In the genomic region with DNA sequence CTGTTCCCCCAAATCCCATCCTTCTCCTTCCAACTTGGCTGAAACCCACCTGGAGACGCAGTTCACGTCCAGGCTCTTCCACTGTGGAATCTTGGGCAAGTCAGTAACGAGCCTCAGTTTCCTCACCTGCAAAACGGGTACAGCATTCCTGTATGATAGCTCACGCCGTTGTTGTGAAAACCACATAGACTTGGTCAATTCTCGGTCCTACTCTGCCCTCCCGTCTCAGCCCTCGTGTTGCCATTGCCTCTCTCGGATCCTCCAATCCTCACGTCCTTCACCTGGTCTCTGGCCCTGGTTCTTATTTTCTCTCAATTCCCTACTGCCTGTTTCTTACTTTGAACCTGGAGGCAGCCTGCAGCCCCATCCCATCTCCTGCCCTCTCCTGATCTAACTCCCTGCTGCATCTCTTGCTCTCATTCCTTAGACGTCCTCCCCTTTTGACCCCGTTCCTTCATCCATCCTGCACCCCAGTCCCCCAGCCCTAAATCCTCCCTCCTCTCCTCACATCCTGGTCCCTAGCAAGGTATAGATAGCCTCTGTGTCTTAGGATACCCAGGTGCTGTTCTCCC, we compare ENCODE assay signal across 16 cellular contexts. TPM values are rescaled to one million over a fixed set of nuclear protein-coding genes. Genes with fewer than 3 reads are reported as not detected.
DNase-seq lines count a peak whose midpoint lies in the region; ATAC-seq and TF ChIP-seq lines count a peak whose summit lies in the region.
"Had no signal": no experiment of that assay in that cellular context is flagged by ENCODE, and none has a peak within 500 bp of the region (broad histone marks: within the 10 kb centered on the region; RNA-seq: fewer than 3 reads in every experiment).

No MANE protein-coding gene starts in this region.

- H3K79me2 ChIP-seq in PC-3 (ENCODE audit: low read length), result no peaks in the 10 kb centered on the region

- H3K9me3 Mint-ChIP-seq in activated CD4-positive, alpha-beta T cell treated with anti-CD3 and anti-CD28 coated beads, Interleukin-2, amount 10 ng/mL, durations not matched to agents 24 days and 14 days, result no peaks in the 10 kb centered on the region
- H3K9me3 Mint-ChIP-seq in activated CD4-positive, alpha-beta T cell treated with anti-CD3 and anti-CD28 coated beads, Interleukin-2, amount 10 ng/mL, durations not matched to agents 7 days and 5 days, result no peaks in the 10 kb centered on the region
- H3K9me3 Mint-ChIP-seq in endodermal cell, result no peaks in the 10 kb centered on the region

- 65 to 73% methylated on average over 13 of the region's 13 CpGs for WGBS in endodermal cell (ENCODE audit: insufficient coverage in 1 of 2, insufficient read length in 1 of 2), 2 experiments
- 26 to 36% (median 31%) methylated on average over 13 of the region's 13 CpGs for WGBS in ovary, 3 donors

- H4K20me1 ChIP-seq in PC-3 (ENCODE audit: low read length), result no peaks in the 10 kb centered on the region

- H3K9me3 ChIP-seq in PC-3 (ENCODE audit: low read length) (no peaks in the 10 kb centered on the region), endodermal cell (ENCODE audit: control insufficient read depth, low read length) (no peaks in the 10 kb centered on the region), ovary (no peaks in the 10 kb centered on the region)
- H3K9me3 ChIP-seq: upper lobe of right lung had no signal

- intact Hi-C loops in activated CD4-positive, alpha-beta T cell treated with anti-CD3 and anti-CD28 coated beads, Interleukin-2, amount 10 ng/mL, durations not matched to agents 24 days and 14 days (cut with micrococcal nuclease), result loop anchor here (2.0 to 5.0 kb wide), 3 partner anchors 49 to 110 kb away; partner anchors contain the start of gene ACHE
- intact Hi-C loops in PC-3 (cut with micrococcal nuclease) (loop anchor here (5.0 kb wide), 1 partner anchor 70 kb away; the partner anchor contains the start of gene ACHE), ovary (cut with DNase I) (loop anchor here in 2 of 4 donors (2.0 to 5.0 kb wide), 2 partner anchors 90 to 91 kb away; no protein-coding TSS in a partner anchor)

- no peak overlapping the region for H3K27ac ChIP-seq in PC-3 (ENCODE audit: low read length)
- no peak overlapping the region for H3K27ac ChIP-seq in endodermal cell (ENCODE audit: low read depth, low read length)
- H3K27ac ChIP-seq in ovary, result no peak overlapping the region
- H3K27ac ChIP-seq: upper lobe of right lung had no signal

- TF ChIP-seq CTCF in PC-3 (conservative IDR thresholded peaks at IDR 0.05; ENCODE audit: low read depth, low read length), result no peak
- no peak for TF ChIP-seq CTCF in endodermal cell (conservative IDR thresholded peaks at IDR 0.05)
- TF ChIP-seq CTCF in ovary (IDR thresholded peaks at IDR 0.05), result no peak

- H3K4me3 ChIP-seq in PC-3 (ENCODE audit: low read length) (no peak overlapping the region), endodermal cell (ENCODE audit: low read length) (no peak overlapping the region), ovary (peak overlapping the region; percentile 7)

- TF ChIP-seq EP300 in ovary (IDR thresholded peaks at IDR 0.05), result no peak

- no peak for DNase-seq in activated CD4-positive, alpha-beta T cell treated with anti-CD3 and anti-CD28 coated beads, Interleukin-2, amount 10 ng/mL, durations not matched to agents 24 days and 14 days
- no peak for DNase-seq in activated CD4-positive, alpha-beta T cell treated with anti-CD3 and anti-CD28 coated beads, Interleukin-2, amount 10 ng/mL, durations not matched to agents 7 days and 5 days
- DNase-seq in PC-3 (no peak), endodermal cell (peak; percentile 77), ovary (no peak), HuH-7 (ENCODE audit: low spot score) (no peak), NCI-H1417 treated with DMSO at 0.1 percent for 48 hours (lab: John Stamatoyannopoulos, UW) (no peak), hepatic stellate cell (ENCODE audit: low spot score) (no peak)
- DNase-seq: NCI-H1417; NCI-H510A treated with DMSO at 0.1 percent for 48 hours; stimulated activated CD4-positive, alpha-beta T cell treated with anti-CD3 and anti-CD28 coated beads, Interleukin-12 subunit alpha, Interleukin-12 subunit beta, amount 100 ng/mL, for 4 hours had no signal

- no peak overlapping the region for H2AFZ ChIP-seq in PC-3 (ENCODE audit: low read length)

- POLR2A ChIA-PET in activated CD4-positive, alpha-beta T cell treated with anti-CD3 and anti-CD28 coated beads, Interleukin-2, amount 10 ng/mL, durations not matched to agents 7 days and 5 days (lab: Charles Lee), result no interaction called here
- POLR2A ChIA-PET in PC-3 (lab: Charles Lee; ENCODE audit: unreplicated experiment), result no interaction called here

- no TSS peak for BruUV-seq in PC-3 (replicated peaks; lab: Mats Ljungman, UMichigan)

- no peak overlapping the region for H3K27ac Mint-ChIP-seq in activated CD4-positive, alpha-beta T cell treated with anti-CD3 and anti-CD28 coated beads, Interleukin-2, amount 10 ng/mL, durations not matched to agents 24 days and 14 days
- no peak overlapping the region for H3K27ac Mint-ChIP-seq in activated CD4-positive, alpha-beta T cell treated with anti-CD3 and anti-CD28 coated beads, Interleukin-2, amount 10 ng/mL, durations not matched to agents 7 days and 5 days
- no peak overlapping the region for H3K27ac Mint-ChIP-seq in endodermal cell

- H3K9me2 ChIP-seq in PC-3 (replicated peaks; ENCODE audit: low read length), result no peaks in the 10 kb centered on the region

- H3K9ac ChIP-seq in PC-3 (ENCODE audit: low read length) (no peak overlapping the region), endodermal cell (ENCODE audit: extremely low read depth, low read length, poor library complexity, severe bottlenecking) (no peak overlapping the region)

- no peaks in the 10 kb centered on the region for H3K36me3 Mint-ChIP-seq in activated CD4-positive, alpha-beta T cell treated with anti-CD3 and anti-CD28 coated beads, Interleukin-2, amount 10 ng/mL, durations not matched to agents 24 days and 14 days (ENCODE audit: low read depth)
- no peaks in the 10 kb centered on the region for H3K36me3 Mint-ChIP-seq in activated CD4-positive, alpha-beta T cell treated with anti-CD3 and anti-CD28 coated beads, Interleukin-2, amount 10 ng/mL, durations not matched to agents 7 days and 5 days (ENCODE audit: low read depth)
- no peaks in the 10 kb centered on the region for H3K36me3 Mint-ChIP-seq in endodermal cell (ENCODE audit: low read depth)

- H3K4me1 ChIP-seq in PC-3 (ENCODE audit: insufficient read depth, low read length), result no peaks in the 10 kb centered on the region
- H3K4me1 ChIP-seq in endodermal cell (ENCODE audit: control insufficient read depth, insufficient read depth, low read length), result peaks cover 9% of the 10 kb centered on the region
- H3K4me1 ChIP-seq in ovary (ENCODE audit: insufficient read depth), result peaks cover 8% of the 10 kb centered on the region

- peak overlapping the region; percentile 4 for H3K4me3 Mint-ChIP-seq in activated CD4-positive, alpha-beta T cell treated with anti-CD3 and anti-CD28 coated beads, Interleukin-2, amount 10 ng/mL, durations not matched to agents 24 days and 14 days
- no peak overlapping the region for H3K4me3 Mint-ChIP-seq in activated CD4-positive, alpha-beta T cell treated with anti-CD3 and anti-CD28 coated beads, Interleukin-2, amount 10 ng/mL, durations not matched to agents 7 days and 5 days
- peak overlapping the region; percentile 69 for H3K4me3 Mint-ChIP-seq in endodermal cell

- H3K4me2 ChIP-seq in PC-3 (ENCODE audit: low read length), result no peak overlapping the region

- H3K27me3 ChIP-seq in PC-3 (ENCODE audit: low read length), result peaks cover 23% of the 10 kb centered on the region
- peaks cover 43% of the 10 kb centered on the region for H3K27me3 ChIP-seq in endodermal cell (ENCODE audit: control insufficient read depth, insufficient read depth, low read length, poor library complexity, severe bottlenecking)
- peaks cover 3% of the 10 kb centered on the region for H3K27me3 ChIP-seq in ovary

- peaks cover 8% of the 10 kb centered on the region for H3K4me1 Mint-ChIP-seq in activated CD4-positive, alpha-beta T cell treated with anti-CD3 and anti-CD28 coated beads, Interleukin-2, amount 10 ng/mL, durations not matched to agents 24 days and 14 days
- H3K4me1 Mint-ChIP-seq in activated CD4-positive, alpha-beta T cell treated with anti-CD3 and anti-CD28 coated beads, Interleukin-2, amount 10 ng/mL, durations not matched to agents 7 days and 5 days, result peaks cover 15% of the 10 kb centered on the region
- peaks cover 24% of the 10 kb centered on the region for H3K4me1 Mint-ChIP-seq in endodermal cell

- peak; percentile 5 for ATAC-seq in PC-3

- CTCF ChIA-PET in activated CD4-positive, alpha-beta T cell treated with anti-CD3 and anti-CD28 coated beads, Interleukin-2, amount 10 ng/mL, durations not matched to agents 7 days and 5 days (lab: Charles Lee), result interaction anchor here (0.6 to 1.5 kb wide), 2 partner anchors 9 to 116 kb away, joined by 3 to 4 read pairs; no protein-coding TSS in a partner anchor
- CTCF ChIA-PET in PC-3 (lab: Charles Lee), result no interaction called here

- no peaks in the 10 kb centered on the region for H3F3A ChIP-seq in PC-3 (ENCODE audit: low read length, unreplicated experiment)

- TF ChIP-seq POLR2A in ovary (IDR thresholded peaks at IDR 0.05), result no peak

- H3K36me3 ChIP-seq in PC-3 (ENCODE audit: low read depth, low read length), result no peaks in the 10 kb centered on the region
- no peaks in the 10 kb centered on the region for H3K36me3 ChIP-seq in endodermal cell (ENCODE audit: control insufficient read depth, insufficient read depth, low read length)
- H3K36me3 ChIP-seq in ovary, result no peaks in the 10 kb centered on the region
- H3K36me3 ChIP-seq: upper lobe of right lung had no signal

- peaks cover 38% of the 10 kb centered on the region for H3K27me3 Mint-ChIP-seq in activated CD4-positive, alpha-beta T cell treated with anti-CD3 and anti-CD28 coated beads, Interleukin-2, amount 10 ng/mL, durations not matched to agents 24 days and 14 days
- H3K27me3 Mint-ChIP-seq in activated CD4-positive, alpha-beta T cell treated with anti-CD3 and anti-CD28 coated beads, Interleukin-2, amount 10 ng/mL, durations not matched to agents 7 days and 5 days, result peaks cover 34% of the 10 kb centered on the region
- H3K27me3 Mint-ChIP-seq in endodermal cell (ENCODE audit: insufficient read depth), result peaks cover 35% of the 10 kb centered on the region

RNA-seq across cellular contexts. Expression of gene MUC12, which starts 2.0 kb away (rescaled TPM):
- 0.76 and 1.5 TPM in 2 replicates for total RNA-seq in activated CD4-positive, alpha-beta T cell treated with anti-CD3 and anti-CD28 coated beads, Interleukin-2, amount 10 ng/mL, durations not matched to agents 24 days and 14 days
- total RNA-seq in activated CD4-positive, alpha-beta T cell treated with anti-CD3 and anti-CD28 coated beads, Interleukin-2, amount 10 ng/mL, durations not matched to agents 7 days and 5 days, result not detected
- total RNA-seq in PC-3 (2014; rRNA removed) (0.18 and 0.69 TPM in 2 replicates), endodermal cell (1 to 10 TPM; 2.9 to 3.3 TPM), ovary (1 to 10 TPM in 1 of 7 donors, under 1 TPM in 4, not detected in 2; 0.24 to 2.2 (median 0.62) TPM)
- polyA plus RNA-seq in endodermal cell (2013, experiment 1 of 2), result 7.9 TPM
- 3.6 TPM for polyA plus RNA-seq in endodermal cell (2013, experiment 2 of 2)
- polyA plus RNA-seq in ovary, result 1 to 10 TPM in 1 of 2 donors, under 1 TPM in 1; 0.22 to 1.9 TPM
- total RNA-seq: HT1080, upper lobe of right lung had no signal

RNA-seq across cellular contexts. Expression of gene MUC3A, which starts 18.0 kb away (rescaled TPM):
- total RNA-seq in activated CD4-positive, alpha-beta T cell treated with anti-CD3 and anti-CD28 coated beads, Interleukin-2, amount 10 ng/mL, durations not matched to agents 24 days and 14 days, result not detected in 2 replicates
- not detected for total RNA-seq in activated CD4-positive, alpha-beta T cell treated with anti-CD3 and anti-CD28 coated beads, Interleukin-2, amount 10 ng/mL, durations not matched to agents 7 days and 5 days
- 0.11 and 0.46 TPM in 2 replicates for total RNA-seq in PC-3 (2014; rRNA removed)
- 10 to 100 TPM in 1 of 2 donors, 1 to 10 TPM in 1; 7.7 to 24.1 TPM for total RNA-seq in endodermal cell
- polyA plus RNA-seq in endodermal cell (2013, experiment 1 of 2), result 5.8 TPM
- polyA plus RNA-seq in endodermal cell (2013, experiment 2 of 2), result 3.8 TPM
- total RNA-seq in ovary, result under 1 TPM in 2 of 7 donors, not detected in 5; 0.36 to 0.72 TPM
- polyA plus RNA-seq in ovary, result under 1 TPM; 0.16 to 0.50 TPM
- total RNA-seq: HT1080 had no signal

RNA-seq across cellular contexts. Expression of gene MUC17, which starts 52.5 kb away (rescaled TPM):
- total RNA-seq in activated CD4-positive, alpha-beta T cell treated with anti-CD3 and anti-CD28 coated beads, Interleukin-2, amount 10 ng/mL, durations not matched to agents 24 days and 14 days, result not detected in 2 replicates
- total RNA-seq in activated CD4-positive, alpha-beta T cell treated with anti-CD3 and anti-CD28 coated beads, Interleukin-2, amount 10 ng/mL, durations not matched to agents 7 days and 5 days, result not detected
- total RNA-seq in PC-3 (2014; rRNA removed), result not detected in 2 replicates
- not detected for total RNA-seq in endodermal cell
- not detected for polyA plus RNA-seq in endodermal cell (2013, experiment 1 of 2)
- not detected for polyA plus RNA-seq in endodermal cell (2013, experiment 2 of 2)
- 1 to 10 TPM in 1 of 7 donors, not detected in 6; 3.3 TPM for total RNA-seq in ovary
- polyA plus RNA-seq in ovary, result not detected
- total RNA-seq: A673, aorta, frontal cortex, HT1080, upper lobe of right lung had no signal
